In genomic region chr6:163260111-163260895, GRCh38 we compare ENCODE assay signal across 9 cellular contexts.
A peak's percentile ranks its signal among the peaks of the same experiment; 100 is the strongest.
DNase-seq lines count a peak whose midpoint lies in the region; ATAC-seq, FAIRE-seq and TF ChIP-seq lines count a peak whose summit lies in the region.
"Had no signal": no experiment of that assay in that cellular context is flagged by ENCODE, and none has a peak within 500 bp of the region (broad histone marks: within the 10 kb centered on the region; RNA-seq: fewer than 3 reads in every experiment).

No MANE protein-coding gene starts in this region.

- CTCF ChIA-PET in activated CD4-positive, alpha-beta memory T cell treated with anti-CD3 and anti-CD28 coated beads for 36 hours (lab: Charles Lee), result no interaction called here

- DNase-seq in NCI-H526 (lab: John Stamatoyannopoulos, UW) (peak; percentile 83 to 85), foreskin keratinocyte (no peak), neural progenitor cell (ENCODE audit: low spot score) (peak; percentile 68), H54 (ENCODE audit: insufficient read length, low spot score) (no peak)
- no peak for DNase-seq in activated CD4-positive, alpha-beta memory T cell treated with anti-CD3 and anti-CD28 coated beads for 36 hours

- peak overlapping the region; percentile 91 for H2AFZ ChIP-seq in neural progenitor cell (replicated peaks)

- POLR2A ChIA-PET in activated CD4-positive, alpha-beta memory T cell treated with anti-CD3 and anti-CD28 coated beads for 36 hours (lab: Charles Lee), result no interaction called here

- H3K27me3 ChIP-seq in BLaER1 treated with 17β-estradiol and CSF1 and Interleukin-3, amounts not matched to agents 10 nM and 100 nM, result no peaks in the 10 kb centered on the region
- H3K27me3 ChIP-seq in foreskin keratinocyte, result peaks cover 3% of the 10 kb centered on the region
- H3K27me3 ChIP-seq in neural progenitor cell, result no peaks in the 10 kb centered on the region

- peak overlapping the region; percentile 56 to 78 (median 66) for H3K4me2 ChIP-seq in BLaER1 treated with 17β-estradiol and CSF1 and Interleukin-3, amounts not matched to agents 10 nM and 100 nM
- H3K4me2 ChIP-seq in neural progenitor cell, result peak overlapping the region; percentile 78

- peaks cover 7% of the 10 kb centered on the region for H3K9me3 Mint-ChIP-seq in neural progenitor cell
- H3K9me3 Mint-ChIP-seq in activated CD4-positive, alpha-beta memory T cell treated with anti-CD3 and anti-CD28 coated beads for 36 hours, result no peaks in the 10 kb centered on the region

- no peaks in the 10 kb centered on the region for H3K79me2 ChIP-seq in neural progenitor cell (ENCODE audit: low read depth)

- no peak for FAIRE-seq in H54 (lab: Jason Lieb, UNC)
- FAIRE-seq: TTC549 had no signal

- peaks cover 33% of the 10 kb centered on the region for H3F3A ChIP-seq in neural progenitor cell (ENCODE audit: low read depth)

- no peaks in the 10 kb centered on the region for H4K20me1 ChIP-seq in BLaER1 treated with 17β-estradiol and CSF1 and Interleukin-3, amounts not matched to agents 10 nM and 100 nM
- no peaks in the 10 kb centered on the region for H4K20me1 ChIP-seq in neural progenitor cell (ENCODE audit: low read depth)

- H3K36me3 ChIP-seq in BLaER1 treated with 17β-estradiol and CSF1 and Interleukin-3, amounts not matched to agents 10 nM and 100 nM, result no peaks in the 10 kb centered on the region
- no peaks in the 10 kb centered on the region for H3K36me3 ChIP-seq in neural progenitor cell

- peaks cover 6% of the 10 kb centered on the region for H3K27me3 Mint-ChIP-seq in neural progenitor cell (ENCODE audit: insufficient read depth, low read depth)
- peaks cover 12% of the 10 kb centered on the region for H3K27me3 Mint-ChIP-seq in activated CD4-positive, alpha-beta memory T cell treated with anti-CD3 and anti-CD28 coated beads for 36 hours

- H3K4me3 Mint-ChIP-seq in neural progenitor cell, result peak overlapping the region; percentile 82
- no peak overlapping the region for H3K4me3 Mint-ChIP-seq in activated CD4-positive, alpha-beta memory T cell treated with anti-CD3 and anti-CD28 coated beads for 36 hours

- intact Hi-C loops in activated CD4-positive, alpha-beta memory T cell treated with anti-CD3 and anti-CD28 coated beads for 36 hours (cut with micrococcal nuclease), result no loop called here

- no peak overlapping the region; a peak in 2 of 20 replicates for H3K4me3 ChIP-seq in BLaER1 treated with 17β-estradiol and CSF1 and Interleukin-3, amounts not matched to agents 10 nM and 100 nM
- peak overlapping the region; percentile 38 for H3K4me3 ChIP-seq in neural progenitor cell

- TF ChIP-seq POLR2A in H54 (IDR thresholded peaks at IDR 0.05; ENCODE audit: low read depth, low read length), result no peak

- TF ChIP-seq CTCF in foreskin keratinocyte (conservative IDR thresholded peaks at IDR 0.05), result no peak
- TF ChIP-seq CTCF in neural progenitor cell (IDR thresholded peaks at IDR 0.05), result no peak

- no peaks in the 10 kb centered on the region for H3K9me3 ChIP-seq in BLaER1 treated with 17β-estradiol and CSF1 and Interleukin-3, amounts not matched to agents 10 nM and 100 nM (replicated peaks in 1 of 11)
- H3K9me3 ChIP-seq in neural progenitor cell (ENCODE audit: low read depth), result no peaks in the 10 kb centered on the region

- peak overlapping the region in 7 of 11 experiments; percentile 3 to 48 (median 24); a peak in 8 of 22 replicates for H3K27ac ChIP-seq in BLaER1 treated with 17β-estradiol and CSF1 and Interleukin-3, amounts not matched to agents 10 nM and 100 nM
- H3K27ac ChIP-seq in foreskin keratinocyte (no peak overlapping the region), neural progenitor cell (peak overlapping the region; percentile 46)

- peaks cover 3% of the 10 kb centered on the region for H3K36me3 Mint-ChIP-seq in neural progenitor cell
- H3K36me3 Mint-ChIP-seq in activated CD4-positive, alpha-beta memory T cell treated with anti-CD3 and anti-CD28 coated beads for 36 hours, result no peaks in the 10 kb centered on the region

- H3K4me1 Mint-ChIP-seq in neural progenitor cell, result peaks cover 56% of the 10 kb centered on the region
- peaks cover 9% of the 10 kb centered on the region for H3K4me1 Mint-ChIP-seq in activated CD4-positive, alpha-beta memory T cell treated with anti-CD3 and anti-CD28 coated beads for 36 hours (ENCODE audit: low read depth)

- peak; percentile 40 for ATAC-seq in foreskin keratinocyte
- ATAC-seq in GM21825 (IDR thresholded peaks at IDR 0.05; ENCODE audit: unreplicated experiment), result no peak
- ATAC-seq in HG03457 (IDR thresholded peaks at IDR 0.05; ENCODE audit: unreplicated experiment), result no peak

- H3K9ac ChIP-seq in BLaER1 treated with 17β-estradiol and CSF1 and Interleukin-3, amounts not matched to agents 10 nM and 100 nM, result peak overlapping the region in 4 of 11 experiments; percentile 9 to 42 (median 28); a peak in 6 of 22 replicates
- no peak overlapping the region for H3K9ac ChIP-seq in neural progenitor cell

- H3K4me1 ChIP-seq in BLaER1 treated with 17β-estradiol and CSF1 and Interleukin-3, amounts not matched to agents 10 nM and 100 nM, result peaks cover 12 to 15% (median 13%) of the 10 kb centered on the region in 10 experiments; a peak in 19 of 20 replicates
- H3K4me1 ChIP-seq in foreskin keratinocyte (no peaks in the 10 kb centered on the region), neural progenitor cell (peaks cover 29% of the 10 kb centered on the region)

- H3K27ac Mint-ChIP-seq in neural progenitor cell, result peak overlapping the region; percentile 98
- no peak overlapping the region for H3K27ac Mint-ChIP-seq in activated CD4-positive, alpha-beta memory T cell treated with anti-CD3 and anti-CD28 coated beads for 36 hours

Comparison
In these comparisons a context has a peak if more than half of its experiments do, and no peak if none do; other contexts are left out.
1. DNase-seq: peak in NCI-H526 (2 of 2) and neural progenitor cell (single experiment); none in foreskin keratinocyte (0 of 2), H54 (single experiment) and activated CD4-positive, alpha-beta memory T cell treated with anti-CD3 and anti-CD28 coated beads for 36 hours (single experiment).